ENCODE assay signal across 11 cellular contexts in genomic region chr9:33320568-33321261, GRCh38. TPM values are rescaled to one million over a fixed set of nuclear protein-coding genes. Genes with fewer than 3 reads are reported as not detected.
DNase-seq lines count a peak whose midpoint lies in the region; TF ChIP-seq lines count a peak whose summit lies in the region.
"Had no signal": no experiment of that assay in that cellular context is flagged by ENCODE, and none has a peak within 500 bp of the region (broad histone marks: within the 10 kb centered on the region; RNA-seq: fewer than 3 reads in every experiment).

No MANE protein-coding gene starts in this region.

- peak overlapping the region; percentile 72 for H3K4me2 ChIP-seq in SK-N-SH

- WGBS in SK-N-SH (ENCODE audit: low lambda C conversion rate): 26% methylated on average over 2 of the region's 2 CpGs

- H2AFZ ChIP-seq in SK-N-SH (ENCODE audit: low read depth): no peak overlapping the region

- DNase-seq in GM04503 (ENCODE audit: low read depth): peak; percentile 86
- DNase-seq in SK-N-SH: no peak
- DNase-seq in fibroblast of pulmonary artery (ENCODE audit: low read depth): peak; percentile 96
- peak; percentile 87 for DNase-seq in skeletal muscle cell (ENCODE audit: low read depth)
- DNase-seq in NCI-H1694 treated with DMSO at 0.1 percent for 48 hours (lab: John Stamatoyannopoulos, UW): no peak
- DNase-seq in central memory CD4-positive, alpha-beta T cell: no peak
- no peak for DNase-seq in MV-4-11 (lab: John Stamatoyannopoulos, UW)
- DNase-seq in NCI-H187 treated with DMSO at 0.1 percent for 48 hours (lab: John Stamatoyannopoulos, UW): no peak
- DNase-seq: pancreas, SIG-M5 had no signal

- peaks cover 39% of the 10 kb centered on the region for H3F3A ChIP-seq in SK-N-SH (replicated peaks; ENCODE audit: insufficient read depth)

- peak overlapping the region; percentile 60 for H3K9ac ChIP-seq in SK-N-SH

- no peak for TF ChIP-seq RAD21 in SK-N-SH (IDR thresholded peaks at IDR 0.05; ENCODE audit: low read length)

- H3K9me2 ChIP-seq in SK-N-SH: no peaks in the 10 kb centered on the region

- H3K27me3 ChIP-seq in SK-N-SH (ENCODE audit: insufficient read depth): no peaks in the 10 kb centered on the region
- H3K27me3 ChIP-seq: cardiac muscle cell, pancreas had no signal

- H3K79me2 ChIP-seq in SK-N-SH (ENCODE audit: insufficient read depth): peaks cover 5% of the 10 kb centered on the region; the same call in 1 of the 2 replicates

- CTCF ChIA-PET in SK-N-SH (lab: Yijun Ruan, JAX): interaction anchor here (0.9 to 2.0 kb wide), 4 partner anchors 10 to 604 kb away, joined by 3 to 8 read pairs (median 4); no protein-coding TSS in a partner anchor

- no peak for TF ChIP-seq CTCF in SK-N-SH (IDR thresholded peaks at IDR 0.05)
- no peak for TF ChIP-seq CTCF in fibroblast of pulmonary artery (IDR thresholded peaks at IDR 0.05; ENCODE audit: low read length, missing control alignments)

- H3K36me3 ChIP-seq in SK-N-SH (replicated peaks in 1 of 2; ENCODE audit: control insufficient read depth in 1 of 2, insufficient read depth in 2 of 2, low read length in 1 of 2): peaks cover 38 to 65% of the 10 kb centered on the region in 2 experiments

- POLR2A ChIA-PET in SK-N-SH (lab: Yijun Ruan, JAX): interaction anchor here (0.7 kb wide), 1 partner anchor 18 kb away, joined by 3 read pairs; no protein-coding TSS in a partner anchor

- peak; percentile 5 to 85; a peak in 2 of 4 replicates for TF ChIP-seq EP300 in SK-N-SH (IDR thresholded peaks at IDR 0.05; ENCODE audit: borderline replicate concordance in 1 of 2, low read depth in 1 of 2, low read length in 1 of 2)

- peaks cover 0 to 27% of the 10 kb centered on the region in 2 experiments; a peak in 2 of 4 replicates for H3K4me1 ChIP-seq in SK-N-SH (ENCODE audit: control insufficient read depth in 1 of 2, insufficient read depth in 2 of 2, low read depth in 1 of 2, low read length in 1 of 2)
- H3K4me1 ChIP-seq: pancreas had no signal

- no peaks in the 10 kb centered on the region for H4K20me1 ChIP-seq in SK-N-SH (ENCODE audit: insufficient read depth)

- H3K27ac ChIP-seq in SK-N-SH (ENCODE audit: low read depth in 2 of 2, low read length in 1 of 2): peak overlapping the region; percentile 69 to 95
- H3K27ac ChIP-seq: cardiac muscle cell, pancreas had no signal

- H3K9me3 ChIP-seq in SK-N-SH: no peaks in the 10 kb centered on the region
- H3K9me3 ChIP-seq: pancreas had no signal

- H3K4me3 ChIP-seq in SK-N-SH (ENCODE audit: low read depth in 2 of 2, low read length in 1 of 2): no peak overlapping the region; a peak in 1 of 4 replicates
- no peak overlapping the region for H3K4me3 ChIP-seq in fibroblast of pulmonary artery (replicated peaks; ENCODE audit: low read depth, low read length)
- no peak overlapping the region for H3K4me3 ChIP-seq in skeletal muscle cell (ENCODE audit: low read depth, low read length)
- H3K4me3 ChIP-seq: cardiac muscle cell, pancreas had no signal

TF ChIP-seq in SK-N-SH, 30 proteins besides CTCF, POLR2A, EP300 and RAD21:
- TF ChIP-seq JUND (IDR thresholded peaks at IDR 0.05): peak; percentile 92
- TF ChIP-seq SMC3 (IDR thresholded peaks at IDR 0.05; ENCODE audit: low read depth, low read length): no peak
- peak; percentile 88 for TF ChIP-seq PBX3 (IDR thresholded peaks at IDR 0.05)
- TF ChIP-seq TAF1 (IDR thresholded peaks at IDR 0.05; ENCODE audit: borderline replicate concordance, low read depth, low read length): 0 out of 2 replicates have a peak, but pooled peaks have one; percentile 9
- TF ChIP-seq IRF3 (IDR thresholded peaks at IDR 0.05; ENCODE audit: low read depth, low read length): no peak
- peak; percentile 47; the same call in 1 of the 2 replicates for TF ChIP-seq MAX (IDR thresholded peaks at IDR 0.05; ENCODE audit: low read depth)
- TF ChIP-seq TEAD4 (IDR thresholded peaks at IDR 0.05; ENCODE audit: borderline replicate concordance, insufficient read depth): peak; percentile 77
- TF ChIP-seq POLR2AphosphoS5 (IDR thresholded peaks at IDR 0.05; ENCODE audit: low read depth, low read length): peak; percentile 14; the same call in 1 of the 2 replicates
- TF ChIP-seq RXRA (IDR thresholded peaks at IDR 0.05; ENCODE audit: borderline replicate concordance, low read depth): peak; percentile 66; the same call in 1 of the 2 replicates
- no peak for TF ChIP-seq RFX5 (IDR thresholded peaks at IDR 0.05; ENCODE audit: low read length)
- peak; percentile 76 for TF ChIP-seq NFIC (IDR thresholded peaks at IDR 0.05; ENCODE audit: borderline replicate concordance)
- peak; percentile 88 for TF ChIP-seq TCF12 (IDR thresholded peaks at IDR 0.05)
- TF ChIP-seq SIN3A (IDR thresholded peaks at IDR 0.05; ENCODE audit: borderline replicate concordance, low read depth, low read length): no peak
- peak; percentile 91 for TF ChIP-seq FOSL2 (IDR thresholded peaks at IDR 0.05; ENCODE audit: borderline replicate concordance, low read depth)
- TF ChIP-seq MEF2A (IDR thresholded peaks at IDR 0.05; ENCODE audit: borderline replicate concordance, low read depth): peak; percentile 84
- peak; percentile 69; the same call in 1 of the 2 replicates for TF ChIP-seq FOXM1 (IDR thresholded peaks at IDR 0.05; ENCODE audit: low read depth)
- TF ChIP-seq ELF1 (IDR thresholded peaks at IDR 0.05): peak; percentile 33; the same call in 1 of the 2 replicates
- TF ChIP-seq GABPA (IDR thresholded peaks at IDR 0.05; ENCODE audit: low read depth): no peak

RNA-seq across cellular contexts. Expression of gene NFX1, which starts 30.4 kb away (rescaled TPM):
- polyA plus RNA-seq in SK-N-SH (2012; rRNA removed): 19.6 and 27.6 TPM in 2 replicates
- polyA plus RNA-seq in SK-N-SH (2012; cell fraction: cytosol; rRNA removed): 17.3 and 18.6 TPM in 2 replicates
- 30.8 and 45.4 TPM in 2 replicates for polyA plus RNA-seq in SK-N-SH (2012; cell fraction: nucleus; rRNA removed)

RNA-seq across cellular contexts. Expression of gene CHMP5, which starts 55.9 kb away (rescaled TPM):
- 88.3 and 112 TPM in 2 replicates for polyA plus RNA-seq in SK-N-SH (2012; rRNA removed)
- 142 and 205 TPM in 2 replicates for polyA plus RNA-seq in SK-N-SH (2012; cell fraction: cytosol; rRNA removed)
- 32.2 and 59.9 TPM in 2 replicates for polyA plus RNA-seq in SK-N-SH (2012; cell fraction: nucleus; rRNA removed)

RNA-seq across cellular contexts. Expression of gene BAG1, which starts 56.2 kb away (rescaled TPM):
- polyA plus RNA-seq in SK-N-SH (2012; rRNA removed): 40.0 and 49.9 TPM in 2 replicates
- polyA plus RNA-seq in SK-N-SH (2012; cell fraction: cytosol; rRNA removed): 53.2 and 62.9 TPM in 2 replicates
- 21.4 and 31.7 TPM in 2 replicates for polyA plus RNA-seq in SK-N-SH (2012; cell fraction: nucleus; rRNA removed)

Comparison
In these comparisons a context has a peak if more than half of its experiments do, and no peak if none do; other contexts are left out.
1. DNase-seq: peak in GM04503 (single experiment), fibroblast of pulmonary artery (single experiment) and skeletal muscle cell (single experiment); none in SK-N-SH (single experiment), NCI-H1694 treated with DMSO at 0.1 percent for 48 hours (single experiment), central memory CD4-positive, alpha-beta T cell (single experiment), MV-4-11 (single experiment) and NCI-H187 treated with DMSO at 0.1 percent for 48 hours (single experiment).